9 cellular contexts compared by ENCODE assay signal in genomic region chr7:140212100-140212881, GRCh38. TPM values are rescaled to one million over a fixed set of nuclear protein-coding genes. Genes with fewer than 3 reads are reported as not detected.
DNase-seq lines count a peak whose midpoint lies in the region; ATAC-seq and TF ChIP-seq lines count a peak whose summit lies in the region.
"Had no signal": no experiment of that assay in that cellular context is flagged by ENCODE, and none has a peak within 500 bp of the region (broad histone marks: within the 10 kb centered on the region; RNA-seq: fewer than 3 reads in every experiment).

No MANE protein-coding gene starts in this region.

- H3K4me3 Mint-ChIP-seq in CD8-positive, alpha-beta memory T cell, result peak overlapping the region in 6 of 7 donors; percentile 45 to 76 (median 68)
- H3K4me3 Mint-ChIP-seq in activated naive CD8-positive, alpha-beta T cell treated with anti-CD3 and anti-CD28 coated beads, Interleukin-2, amount 10 ng/mL, durations not matched to agents 7 days and 5 days, result no peak overlapping the region

- ATAC-seq in GM19395 (IDR thresholded peaks at IDR 0.05; ENCODE audit: unreplicated experiment) (peak; percentile 69), HG03196 (IDR thresholded peaks at IDR 0.05; ENCODE audit: unreplicated experiment) (peak; percentile 71)
- peak; percentile 11 for ATAC-seq in activated naive CD8-positive, alpha-beta T cell treated with anti-CD3 and anti-CD28 coated beads, Interleukin-2, amount 10 ng/mL, durations not matched to agents 7 days and 5 days (ENCODE audit: low read depth)

- no TSS peak for BruUV-seq in PC-9 (replicated peaks; lab: Mats Ljungman, UMichigan)

- no peaks in the 10 kb centered on the region for H3K36me3 ChIP-seq in CD8-positive, alpha-beta memory T cell (ENCODE audit: insufficient read depth, low read length)
- H3K36me3 ChIP-seq in PC-9 (ENCODE audit: low read depth), result no peaks in the 10 kb centered on the region

- no peak overlapping the region for H3K4me2 ChIP-seq in PC-9

- H3F3A ChIP-seq in PC-9 (ENCODE audit: insufficient read depth, low read depth), result peaks cover 10% of the 10 kb centered on the region; the same call in 1 of the 2 replicates

- no peak overlapping the region for H2AFZ ChIP-seq in PC-9

- H3K27ac ChIP-seq in CD8-positive, alpha-beta memory T cell (ENCODE audit: low read depth, low read length), result no peak overlapping the region
- no peak overlapping the region for H3K27ac ChIP-seq in PC-9

- no peaks in the 10 kb centered on the region for H3K27me3 ChIP-seq in CD8-positive, alpha-beta memory T cell (ENCODE audit: insufficient read depth, low read length, poor library complexity, severe bottlenecking)
- H3K27me3 ChIP-seq in PC-9 (ENCODE audit: insufficient read depth, low read depth), result no peaks in the 10 kb centered on the region

- POLR2A ChIA-PET in CD8-positive, alpha-beta memory T cell (lab: Charles Lee), result interaction anchor here (0.5 kb wide), 1 partner anchor 67 kb away, joined by 4 read pairs; no protein-coding TSS in a partner anchor
- POLR2A ChIA-PET in activated naive CD8-positive, alpha-beta T cell treated with anti-CD3 and anti-CD28 coated beads, Interleukin-2, amount 10 ng/mL, durations not matched to agents 7 days and 5 days (lab: Charles Lee), result interaction anchor here (2.0 kb wide), 1 partner anchor 35 kb away, joined by 7 read pairs; the partner anchor contains the start of gene KDM7A
- POLR2A ChIA-PET in PC-9 (lab: Charles Lee; ENCODE audit: unreplicated experiment), result no interaction called here

- H3K4me3 ChIP-seq in CD8-positive, alpha-beta memory T cell (ENCODE audit: low read length), result no peak overlapping the region
- H3K4me3 ChIP-seq in PC-9, result no peak overlapping the region

- DNase-seq in CD8-positive, alpha-beta memory T cell, result no peak
- no peak for DNase-seq in activated naive CD8-positive, alpha-beta T cell treated with anti-CD3 and anti-CD28 coated beads, Interleukin-2, amount 10 ng/mL, durations not matched to agents 7 days and 5 days
- no peak for DNase-seq in Ammon's horn (ENCODE audit: low spot score)
- DNase-seq in superior temporal gyrus (ENCODE audit: extremely low spot score), result no peak
- no peak for DNase-seq in PC-9
- DNase-seq in NCI-H526 treated with DMSO at 0.1 percent for 48 hours (lab: John Stamatoyannopoulos, UW), result no peak
- DNase-seq: head of caudate nucleus had no signal

- peaks cover 0 to 3% of the 10 kb centered on the region in 2 donors for H3K27me3 Mint-ChIP-seq in CD8-positive, alpha-beta memory T cell
- H3K27me3 Mint-ChIP-seq in activated naive CD8-positive, alpha-beta T cell treated with anti-CD3 and anti-CD28 coated beads, Interleukin-2, amount 10 ng/mL, durations not matched to agents 7 days and 5 days, result peaks cover 3% of the 10 kb centered on the region

- H3K9me2 ChIP-seq in PC-9 (ENCODE audit: insufficient read depth), result no peaks in the 10 kb centered on the region

- H3K79me2 ChIP-seq in PC-9 (ENCODE audit: low read depth), result no peaks in the 10 kb centered on the region

- H3K9me3 Mint-ChIP-seq in CD8-positive, alpha-beta memory T cell, result no peaks in the 10 kb centered on the region
- peaks cover 8% of the 10 kb centered on the region for H3K9me3 Mint-ChIP-seq in activated naive CD8-positive, alpha-beta T cell treated with anti-CD3 and anti-CD28 coated beads, Interleukin-2, amount 10 ng/mL, durations not matched to agents 7 days and 5 days

- no peak for TF ChIP-seq CTCF in PC-9 (conservative IDR thresholded peaks at IDR 0.05)

- peaks cover 46 to 53% (median 51%) of the 10 kb centered on the region in 3 donors for H3K4me1 Mint-ChIP-seq in CD8-positive, alpha-beta memory T cell
- peaks cover 34% of the 10 kb centered on the region for H3K4me1 Mint-ChIP-seq in activated naive CD8-positive, alpha-beta T cell treated with anti-CD3 and anti-CD28 coated beads, Interleukin-2, amount 10 ng/mL, durations not matched to agents 7 days and 5 days

- no peaks in the 10 kb centered on the region for H3K9me3 ChIP-seq in CD8-positive, alpha-beta memory T cell (ENCODE audit: low read length)
- H3K9me3 ChIP-seq in PC-9 (ENCODE audit: insufficient read depth, low read depth), result no peaks in the 10 kb centered on the region

- peaks cover 26% of the 10 kb centered on the region for H3K4me1 ChIP-seq in CD8-positive, alpha-beta memory T cell (ENCODE audit: insufficient read depth, low read length)
- peaks cover 15% of the 10 kb centered on the region; the same call in 1 of the 2 replicates for H3K4me1 ChIP-seq in PC-9 (replicated peaks; ENCODE audit: insufficient read depth)

- intact Hi-C loops in PC-9 (cut with micrococcal nuclease; ENCODE audit: unreplicated experiment), result no loop called here

- H3K36me3 Mint-ChIP-seq in CD8-positive, alpha-beta memory T cell, result no peaks in the 10 kb centered on the region
- peaks cover 4% of the 10 kb centered on the region for H3K36me3 Mint-ChIP-seq in activated naive CD8-positive, alpha-beta T cell treated with anti-CD3 and anti-CD28 coated beads, Interleukin-2, amount 10 ng/mL, durations not matched to agents 7 days and 5 days

- H4K20me1 ChIP-seq in PC-9 (ENCODE audit: insufficient read depth), result no peaks in the 10 kb centered on the region

- CTCF ChIA-PET in CD8-positive, alpha-beta memory T cell (lab: Charles Lee), result no interaction called here
- CTCF ChIA-PET in PC-9 (lab: Charles Lee), result no interaction called here

- H3K27ac Mint-ChIP-seq in CD8-positive, alpha-beta memory T cell, result peak overlapping the region; percentile 13 to 90 (median 74)
- peak overlapping the region; percentile 31 for H3K27ac Mint-ChIP-seq in activated naive CD8-positive, alpha-beta T cell treated with anti-CD3 and anti-CD28 coated beads, Interleukin-2, amount 10 ng/mL, durations not matched to agents 7 days and 5 days

RNA-seq across cellular contexts. Expression of gene KDM7A, which starts 35.5 kb away (rescaled TPM):
- 1 to 10 TPM; 8.2 to 8.5 TPM for total RNA-seq in CD8-positive, alpha-beta memory T cell
- 3.5 TPM for polyA plus RNA-seq in CD8-positive, alpha-beta memory T cell
- 10 to 100 TPM; 20.5 to 21.2 TPM for total RNA-seq in activated naive CD8-positive, alpha-beta T cell treated with anti-CD3 and anti-CD28 coated beads, Interleukin-2, amount 10 ng/mL, durations not matched to agents 7 days and 5 days
- total RNA-seq in PC-9 (2021), result 1.5 and 1.8 TPM in 2 replicates

Comparison
In these comparisons a context has a peak if more than half of its experiments do, and no peak if none do; other contexts are left out.
1. ATAC-seq: peak in every context shown above with its lines; median percentile 71 in HG03196; 69 in GM19395; 11 in activated naive CD8-positive, alpha-beta T cell treated with anti-CD3 and anti-CD28 coated beads, Interleukin-2, amount 10 ng/mL, durations not matched to agents 7 days and 5 days.